Comparison of ENCODE assay signal across 1 cellular context in the genomic region with DNA sequence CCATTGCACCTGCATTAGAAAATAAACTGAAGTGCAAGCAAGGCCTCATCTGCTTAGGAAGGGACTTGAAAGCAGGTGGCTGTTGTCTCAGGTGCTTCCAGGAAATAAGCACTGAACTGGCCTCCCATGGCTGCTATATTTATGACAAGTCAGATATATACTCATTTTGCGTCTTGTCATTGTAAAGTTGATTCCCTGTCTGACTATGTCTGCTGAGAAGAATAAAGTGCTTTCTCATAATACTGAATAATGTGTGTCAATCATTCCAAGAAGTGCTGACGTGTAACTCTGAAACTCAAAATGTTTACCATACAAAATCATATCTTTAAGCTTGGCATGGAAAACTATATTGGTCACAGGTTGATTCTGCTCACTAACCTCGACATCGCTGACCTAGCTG.
TF ChIP-seq lines count a peak whose summit lies in the region.

No MANE protein-coding gene starts in this region.

TF ChIP-seq in GM12878, 131 proteins besides CTCF, POLR2A, EP300 and RAD21:
- TF ChIP-seq, protein P1, sequence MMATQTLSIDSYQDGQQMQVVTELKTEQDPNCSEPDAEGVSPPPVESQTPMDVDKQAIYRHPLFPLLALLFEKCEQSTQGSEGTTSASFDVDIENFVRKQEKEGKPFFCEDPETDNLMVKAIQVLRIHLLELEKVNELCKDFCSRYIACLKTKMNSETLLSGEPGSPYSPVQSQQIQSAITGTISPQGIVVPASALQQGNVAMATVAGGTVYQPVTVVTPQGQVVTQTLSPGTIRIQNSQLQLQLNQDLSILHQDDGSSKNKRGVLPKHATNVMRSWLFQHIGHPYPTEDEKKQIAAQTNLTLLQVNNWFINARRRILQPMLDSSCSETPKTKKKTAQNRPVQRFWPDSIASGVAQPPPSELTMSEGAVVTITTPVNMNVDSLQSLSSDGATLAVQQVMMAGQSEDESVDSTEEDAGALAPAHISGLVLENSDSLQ (IDR thresholded peaks at IDR 0.05): 0 out of 2 replicates have a peak, but pooled peaks have one; percentile 20
- TF ChIP-seq SIX5 (IDR thresholded peaks at IDR 0.05; ENCODE audit: low read depth, low read length, severe bottlenecking): no peak
